In genomic region chr9:92042260-92042659, GRCh38 we compare ENCODE assay signal across 35 cellular contexts.
"Had no signal": no experiment of that assay in that cellular context is flagged by ENCODE, and none has a peak within 500 bp of the region (broad histone marks: within the 10 kb centered on the region; RNA-seq: fewer than 3 reads in every experiment).

No MANE protein-coding gene starts in this region.

- H3K27me3 ChIP-seq: MG63 had no signal

- DNase-seq: Karpas-422, Kasumi-1, MG63, MM.1S, MV-4-11, NCI-H1048, NCI-H1092, NCI-H1092 treated with DMSO at 0.1 percent for 48 hours, NCI-H1105, NCI-H1105 treated with DMSO at 0.1 percent for 48 hours, NCI-H1417, NCI-H1417 treated with DMSO at 0.1 percent for 48 hours, NCI-H1436, NCI-H1436 treated with DMSO at 0.1 percent for 48 hours, NCI-H146, NCI-H1694, NCI-H1694 treated with DMSO at 0.1 percent for 48 hours, NCI-H187, NCI-H187 treated with DMSO at 0.1 percent for 48 hours, NCI-H1930, NCI-H2029, NCI-H2029 treated with DMSO at 0.1 percent for 48 hours, NCI-H2081, NCI-H2081 treated with DMSO at 0.1 percent for 48 hours, NCI-H2107, NCI-H2171, NCI-H2171 treated with DMSO at 0.1 percent for 48 hours, NCI-H2227 treated with DMSO at 0.1 percent for 48 hours, NCI-H226, NCI-H345, NCI-H446, NCI-H446 treated with DMSO at 0.1 percent for 48 hours, NCI-H510A, NCI-H510A treated with DMSO at 0.1 percent for 48 hours, NCI-H524 had no signal

- H3K4me3 ChIP-seq: MG63 had no signal
